In genomic region chr13:100131863-100132574, GRCh38 we compare ENCODE assay signal across 9 cellular contexts. TPM values are rescaled to one million over a fixed set of nuclear protein-coding genes. Genes with fewer than 3 reads are reported as not detected.
A peak's percentile ranks its signal among the peaks of the same experiment; 100 is the strongest.
DNase-seq lines count a peak whose midpoint lies in the region; ATAC-seq and TF ChIP-seq lines count a peak whose summit lies in the region.
"Had no signal": no experiment of that assay in that cellular context is flagged by ENCODE, and none has a peak within 500 bp of the region (broad histone marks: within the 10 kb centered on the region; RNA-seq: fewer than 3 reads in every experiment).

No MANE protein-coding gene starts in this region.

- no peak overlapping the region for H3K9ac ChIP-seq in neural progenitor cell

- TF ChIP-seq POLR2A in vagina (IDR thresholded peaks at IDR 0.05): no peak

- H3F3A ChIP-seq in neural progenitor cell (ENCODE audit: low read depth): peaks cover 5% of the 10 kb centered on the region

- H3K27ac Mint-ChIP-seq in natural killer cell: no peak overlapping the region
- no peak overlapping the region for H3K27ac Mint-ChIP-seq in T-helper 17 cell
- H3K27ac Mint-ChIP-seq in neural progenitor cell: no peak overlapping the region
- H3K27ac Mint-ChIP-seq: T-cell had no signal

- H3K9me3 ChIP-seq in vagina (no peaks in the 10 kb centered on the region), T-helper 17 cell (ENCODE audit: control insufficient read depth, low read length, poor library complexity, severe bottlenecking) (no peaks in the 10 kb centered on the region), neural progenitor cell (ENCODE audit: low read depth) (no peaks in the 10 kb centered on the region)

- TF ChIP-seq CTCF in natural killer cell (IDR thresholded peaks at IDR 0.05) (no peak), vagina (IDR thresholded peaks at IDR 0.05) (no peak), neural progenitor cell (IDR thresholded peaks at IDR 0.05) (no peak)

- H3K4me3 Mint-ChIP-seq in natural killer cell (no peak overlapping the region), T-helper 17 cell (no peak overlapping the region), neural progenitor cell (no peak overlapping the region)
- H3K4me3 Mint-ChIP-seq: T-cell had no signal

- H3K27me3 Mint-ChIP-seq in natural killer cell (ENCODE audit: low read depth in 2 of 2): no peaks in the 10 kb centered on the region
- H3K27me3 Mint-ChIP-seq in T-helper 17 cell: no peaks in the 10 kb centered on the region
- H3K27me3 Mint-ChIP-seq in neural progenitor cell (ENCODE audit: insufficient read depth, low read depth): no peaks in the 10 kb centered on the region
- H3K27me3 Mint-ChIP-seq: T-cell had no signal

- H3K79me2 ChIP-seq in neural progenitor cell (ENCODE audit: low read depth): peaks cover 36% of the 10 kb centered on the region

- H2AFZ ChIP-seq in neural progenitor cell (replicated peaks): no peak overlapping the region

- DNase-seq in CD1c-positive myeloid dendritic cell (ENCODE audit: extremely low spot score) (peak; percentile 12), amniotic epithelial cell (ENCODE audit: low read depth) (peak; percentile 85), natural killer cell (no peak), vagina (ENCODE audit: extremely low spot score in 2 of 2) (no peak), DMS79 (lab: John Stamatoyannopoulos, UW) (no peak), T-helper 17 cell (no peak), neural progenitor cell (ENCODE audit: low spot score) (no peak)
- DNase-seq: T-cell had no signal

- H3K4me1 ChIP-seq in vagina: peaks cover 18% of the 10 kb centered on the region
- peaks cover 5% of the 10 kb centered on the region for H3K4me1 ChIP-seq in neural progenitor cell

- no peaks in the 10 kb centered on the region for H4K20me1 ChIP-seq in neural progenitor cell (ENCODE audit: low read depth)

- H3K36me3 Mint-ChIP-seq in natural killer cell (no peaks in the 10 kb centered on the region), T-helper 17 cell (ENCODE audit: low read depth) (peaks cover 6% of the 10 kb centered on the region), neural progenitor cell (peaks cover 19% of the 10 kb centered on the region)

- no peak overlapping the region for H3K27ac ChIP-seq in vagina
- H3K27ac ChIP-seq in neural progenitor cell: no peak overlapping the region

- H3K9me3 Mint-ChIP-seq in natural killer cell (no peaks in the 10 kb centered on the region), neural progenitor cell (no peaks in the 10 kb centered on the region)
- H3K9me3 Mint-ChIP-seq: T-cell had no signal

- H3K4me3 ChIP-seq in vagina (no peak overlapping the region), neural progenitor cell (no peak overlapping the region)

- no peaks in the 10 kb centered on the region for H3K27me3 ChIP-seq in vagina
- H3K27me3 ChIP-seq in neural progenitor cell: no peaks in the 10 kb centered on the region

- H3K36me3 ChIP-seq in vagina (no peaks in the 10 kb centered on the region), neural progenitor cell (no peaks in the 10 kb centered on the region)

- peak; percentile 46 for ATAC-seq in HG03442 (IDR thresholded peaks at IDR 0.05; ENCODE audit: unreplicated experiment)
- peak in 2 of 3 donors; percentile 31 to 36 for ATAC-seq in natural killer cell
- ATAC-seq in T-helper 17 cell: no peak

- no peak overlapping the region for H3K4me2 ChIP-seq in neural progenitor cell

- H3K4me1 Mint-ChIP-seq in natural killer cell (peaks cover 16 to 21% of the 10 kb centered on the region in 2 donors), T-helper 17 cell (peaks cover 4% of the 10 kb centered on the region), neural progenitor cell (peaks cover 5% of the 10 kb centered on the region)

- intact Hi-C loops in natural killer cell (cut with micrococcal nuclease) (no loop called here), vagina (cut with DNase I) (no loop called here)

RNA-seq across cellular contexts. Expression of gene PCCA, which starts 43.1 kb away (rescaled TPM):
- total RNA-seq in natural killer cell: 10 to 100 TPM; 25.5 to 28.5 (median 28.2) TPM
- total RNA-seq in vagina: 33.4 TPM
- 10 to 100 TPM in 1 of 2 donors, 1 to 10 TPM in 1; 9.9 to 10.7 TPM for total RNA-seq in T-helper 17 cell
- 36.6 and 60.6 TPM in 2 replicates for total RNA-seq in neural progenitor cell (ENCODE audit: low replicate concordance)

Comparison
In these comparisons a context has a peak if more than half of its experiments do, and no peak if none do; other contexts are left out.
1. DNase-seq: peak in CD1c-positive myeloid dendritic cell (single experiment) and amniotic epithelial cell (single experiment); none in natural killer cell (single experiment), vagina (0 of 2), DMS79 (single experiment), T-helper 17 cell (0 of 3) and neural progenitor cell (single experiment).